In genomic region chr7:105639677-105640493, GRCh38 we compare ENCODE assay signal across 17 cellular contexts. TPM values are rescaled to one million over a fixed set of nuclear protein-coding genes. Genes with fewer than 3 reads are reported as not detected.
DNase-seq lines count a peak whose midpoint lies in the region; ATAC-seq and TF ChIP-seq lines count a peak whose summit lies in the region.
"Had no signal": no experiment of that assay in that cellular context is flagged by ENCODE, and none has a peak within 500 bp of the region (broad histone marks: within the 10 kb centered on the region; RNA-seq: fewer than 3 reads in every experiment).

No MANE protein-coding gene starts in this region.

- no peaks in the 10 kb centered on the region for H3K27me3 ChIP-seq in HUES64 (ENCODE audit: insufficient read depth, low read length)
- H3K27me3 ChIP-seq in dorsolateral prefrontal cortex: no peaks in the 10 kb centered on the region
- no peaks in the 10 kb centered on the region for H3K27me3 ChIP-seq in neural cell (ENCODE audit: insufficient read depth, low read depth, low read length)
- H3K27me3 ChIP-seq in SJCRH30: no peaks in the 10 kb centered on the region
- H3K27me3 ChIP-seq: Peyer's patch, testis had no signal

- H3K4me3 ChIP-seq in HUES64 (ENCODE audit: low read length) (peak overlapping the region; percentile 39), dorsolateral prefrontal cortex (peak overlapping the region in 6 of 59 donors; percentile 16 to 58 (median 40)), neural cell (ENCODE audit: low read length) (peak overlapping the region; percentile 61), SJCRH30 (no peak overlapping the region)
- H3K4me3 ChIP-seq: Peyer's patch, testis had no signal

- peaks cover 95 to 99% of the 10 kb centered on the region in 2 donors for H3K36me3 Mint-ChIP-seq in CD14-positive monocyte

- H3F3A ChIP-seq in neural cell (ENCODE audit: insufficient read depth, low read length, poor library complexity, severe bottlenecking): peaks cover 5% of the 10 kb centered on the region

- no peaks in the 10 kb centered on the region for H3K9me3 Mint-ChIP-seq in CD14-positive monocyte
- H3K9me3 Mint-ChIP-seq: activated B cell treated with CpG ODN at 0.5 μM for 24 hours had no signal

- peak overlapping the region; percentile 96 for H3K27ac ChIP-seq in HUES64 (ENCODE audit: low read depth, low read length)
- H3K27ac ChIP-seq in dorsolateral prefrontal cortex: peak overlapping the region in 36 of 59 donors; percentile 2 to 80 (median 42)
- H3K27ac ChIP-seq in neural cell (ENCODE audit: low read length): peak overlapping the region; percentile 40
- H3K27ac ChIP-seq in SJCRH30: no peak overlapping the region
- H3K27ac ChIP-seq: Peyer's patch, testis had no signal

- H3K4me3 Mint-ChIP-seq in CD14-positive monocyte: no peak overlapping the region
- H3K4me3 Mint-ChIP-seq: activated B cell treated with CpG ODN at 0.5 μM for 24 hours had no signal

- H3K9me3 ChIP-seq in HUES64 (ENCODE audit: insufficient read depth, low read depth, low read length): no peaks in the 10 kb centered on the region
- no peaks in the 10 kb centered on the region for H3K9me3 ChIP-seq in neural cell (ENCODE audit: low read length)
- no peaks in the 10 kb centered on the region for H3K9me3 ChIP-seq in SJCRH30 (replicated peaks)
- H3K9me3 ChIP-seq: Caco-2, Peyer's patch, testis had no signal

- H3K27ac Mint-ChIP-seq in CD14-positive monocyte: peak overlapping the region in 4 of 7 donors; percentile 7 to 47 (median 22)
- H3K27ac Mint-ChIP-seq: activated B cell treated with CpG ODN at 0.5 μM for 24 hours had no signal

- H4K20me1 ChIP-seq in neural cell (ENCODE audit: insufficient read depth): no peaks in the 10 kb centered on the region

- H3K27me3 Mint-ChIP-seq in CD14-positive monocyte (ENCODE audit: low read depth in 3 of 3): no peaks in the 10 kb centered on the region
- H3K27me3 Mint-ChIP-seq: activated B cell treated with CpG ODN at 0.5 μM for 24 hours had no signal

- ATAC-seq in GM19328 (IDR thresholded peaks at IDR 0.05; ENCODE audit: unreplicated experiment): no peak
- ATAC-seq: esophagus mucosa, HepG2, left lobe of liver had no signal

- H3K4me2 ChIP-seq in neural cell (ENCODE audit: low read length): peak overlapping the region; percentile 62

- peaks cover 2% of the 10 kb centered on the region for H3K4me1 Mint-ChIP-seq in CD14-positive monocyte
- H3K4me1 Mint-ChIP-seq: activated B cell treated with CpG ODN at 0.5 μM for 24 hours had no signal

- no peaks in the 10 kb centered on the region for H3K9me2 ChIP-seq in neural cell (ENCODE audit: insufficient read depth, low read length)

- H3K36me3 ChIP-seq in HUES64 (ENCODE audit: insufficient read depth, low read length) (peaks cover 40% of the 10 kb centered on the region), neural cell (ENCODE audit: insufficient read depth, low read length) (no peaks in the 10 kb centered on the region), SJCRH30 (no peaks in the 10 kb centered on the region; the same call in 1 of the 2 replicates)

- H3K4me1 ChIP-seq in HUES64 (ENCODE audit: insufficient read depth, low read length) (peaks cover 64% of the 10 kb centered on the region), SJCRH30 (no peaks in the 10 kb centered on the region)
- H3K4me1 ChIP-seq: Caco-2, Peyer's patch had no signal

- no peaks in the 10 kb centered on the region for H3K79me2 ChIP-seq in neural cell (replicated peaks; ENCODE audit: insufficient read depth, low read length)

- 29% methylated on average over 19 of the region's 19 CpGs for WGBS in HUES64

- TF ChIP-seq EP300 in neural cell (conservative IDR thresholded peaks at IDR 0.05; ENCODE audit: poor library complexity, severe bottlenecking): no peak

- DNase-seq in CD14-positive monocyte (ENCODE audit: low spot score) (no peak), dorsolateral prefrontal cortex (no peak), SJCRH30 (no peak), SIG-M5 treated with dmso at 0.1 percent for 504 hours (lab: John Stamatoyannopoulos, UW; ENCODE audit: unreplicated experiment) (no peak), NCI-H748 treated with DMSO at 0.1 percent for 48 hours (lab: John Stamatoyannopoulos, UW) (no peak)
- DNase-seq: activated B cell treated with CpG ODN at 0.5 μM for 24 hours; activated effector memory CD4-positive, alpha-beta T cell treated with anti-CD3 and anti-CD28 coated beads, Interleukin-2, amount 50 U/mL, for 16 hours; aorta; Caco-2; Peyer's patch; testis had no signal

- H3K9ac ChIP-seq in HUES64 (ENCODE audit: low read depth, low read length) (peak overlapping the region; percentile 82), neural cell (ENCODE audit: low read length) (peak overlapping the region; percentile 60)

- no peak for TF ChIP-seq RAD21 in neural cell (conservative IDR thresholded peaks at IDR 0.05)

- TF ChIP-seq CTCF in CD14-positive monocyte (IDR thresholded peaks at IDR 0.05) (no peak), dorsolateral prefrontal cortex (IDR thresholded peaks at IDR 0.05 in 54 of 56, conservative IDR thresholded peaks at IDR 0.05 in 2 of 56; ENCODE audit: low read depth in 1 of 56, partially characterized antibody in 56 of 56) (no peak), neural cell (IDR thresholded peaks at IDR 0.05; ENCODE audit: poor library complexity, severe bottlenecking) (no peak)

- intact Hi-C loops in CD14-positive monocyte (cut with micrococcal nuclease) (no loop called here), dorsolateral prefrontal cortex (cut with DNase I) (no loop called here)

- H2AFZ ChIP-seq in neural cell (ENCODE audit: low read depth, low read length): no peak overlapping the region

TF ChIP-seq in neural cell, 6 proteins besides CTCF, POLR2A, EP300 and RAD21:
- no peak for TF ChIP-seq EZH2 (IDR thresholded peaks at IDR 0.05; ENCODE audit: borderline replicate concordance, insufficient read depth, low read length, poor library complexity, severe bottlenecking)
- TF ChIP-seq, protein P1, sequence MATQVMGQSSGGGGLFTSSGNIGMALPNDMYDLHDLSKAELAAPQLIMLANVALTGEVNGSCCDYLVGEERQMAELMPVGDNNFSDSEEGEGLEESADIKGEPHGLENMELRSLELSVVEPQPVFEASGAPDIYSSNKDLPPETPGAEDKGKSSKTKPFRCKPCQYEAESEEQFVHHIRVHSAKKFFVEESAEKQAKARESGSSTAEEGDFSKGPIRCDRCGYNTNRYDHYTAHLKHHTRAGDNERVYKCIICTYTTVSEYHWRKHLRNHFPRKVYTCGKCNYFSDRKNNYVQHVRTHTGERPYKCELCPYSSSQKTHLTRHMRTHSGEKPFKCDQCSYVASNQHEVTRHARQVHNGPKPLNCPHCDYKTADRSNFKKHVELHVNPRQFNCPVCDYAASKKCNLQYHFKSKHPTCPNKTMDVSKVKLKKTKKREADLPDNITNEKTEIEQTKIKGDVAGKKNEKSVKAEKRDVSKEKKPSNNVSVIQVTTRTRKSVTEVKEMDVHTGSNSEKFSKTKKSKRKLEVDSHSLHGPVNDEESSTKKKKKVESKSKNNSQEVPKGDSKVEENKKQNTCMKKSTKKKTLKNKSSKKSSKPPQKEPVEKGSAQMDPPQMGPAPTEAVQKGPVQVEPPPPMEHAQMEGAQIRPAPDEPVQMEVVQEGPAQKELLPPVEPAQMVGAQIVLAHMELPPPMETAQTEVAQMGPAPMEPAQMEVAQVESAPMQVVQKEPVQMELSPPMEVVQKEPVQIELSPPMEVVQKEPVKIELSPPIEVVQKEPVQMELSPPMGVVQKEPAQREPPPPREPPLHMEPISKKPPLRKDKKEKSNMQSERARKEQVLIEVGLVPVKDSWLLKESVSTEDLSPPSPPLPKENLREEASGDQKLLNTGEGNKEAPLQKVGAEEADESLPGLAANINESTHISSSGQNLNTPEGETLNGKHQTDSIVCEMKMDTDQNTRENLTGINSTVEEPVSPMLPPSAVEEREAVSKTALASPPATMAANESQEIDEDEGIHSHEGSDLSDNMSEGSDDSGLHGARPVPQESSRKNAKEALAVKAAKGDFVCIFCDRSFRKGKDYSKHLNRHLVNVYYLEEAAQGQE (IDR thresholded peaks at IDR 0.05; ENCODE audit: borderline replicate concordance): no peak
- TF ChIP-seq MXI1 (conservative IDR thresholded peaks at IDR 0.05; ENCODE audit: poor library complexity, severe bottlenecking): no peak
- TF ChIP-seq TAF1 (IDR thresholded peaks at IDR 0.05; ENCODE audit: low read depth): no peak
- no peak for TF ChIP-seq SMC3 (conservative IDR thresholded peaks at IDR 0.05; ENCODE audit: poor library complexity)
- TF ChIP-seq POLR2AphosphoS5 (IDR thresholded peaks at IDR 0.05): no peak

RNA-seq across cellular contexts. Expression of gene EFCAB10, which starts 58.6 kb away (rescaled TPM):
- polyA plus RNA-seq in CD14-positive monocyte (not detected), neural cell (0.58 TPM in 1 of 2 replicates, not detected in the other)
- polyA plus RNA-seq in HUES64 (2013, experiment 1 of 2): 1.7 TPM
- polyA plus RNA-seq in HUES64 (2013, experiment 2 of 2): 3.4 TPM
- 1 to 10 TPM in 112 of 120 experiments, under 1 TPM in 7, not detected in 1; 0.68 to 6.1 (median 2.3) TPM for total RNA-seq in dorsolateral prefrontal cortex
- 0.93 TPM in 1 of 2 replicates, not detected in the other for polyA minus RNA-seq in neural cell
- total RNA-seq in SJCRH30 (2014; rRNA removed; shearing (Covaris generic)): 0.06 TPM in 1 of 2 replicates, not detected in the other
- total RNA-seq: activated B cell treated with CpG ODN at 0.5 μM for 24 hours, aorta, Caco-2, left lobe of liver, Peyer's patch had no signal
- polyA plus RNA-seq: aorta, HepG2 had no signal
